Comparison of ENCODE assay signal across 1 cellular context in genomic region chr15:63514533-63514943, GRCh38.
TF ChIP-seq lines count a peak whose summit lies in the region.

No MANE protein-coding gene starts in this region.

TF ChIP-seq in HCT116, 20 proteins besides CTCF, POLR2A, EP300 and RAD21 (continued from another document):
- TF ChIP-seq REST (IDR thresholded peaks at IDR 0.05; ENCODE audit: low read depth) (no peak), POLR2AphosphoS5 (IDR thresholded peaks at IDR 0.05; ENCODE audit: low read depth, low read length) (0 out of 2 replicates have a peak, but pooled peaks have one; percentile 15), ELF1 (IDR thresholded peaks at IDR 0.05; ENCODE audit: borderline replicate concordance, low read depth) (0 out of 2 replicates have a peak, but pooled peaks have one; percentile 33), EGR1 (IDR thresholded peaks at IDR 0.05; ENCODE audit: low read depth) (no peak), FOSL1 (IDR thresholded peaks at IDR 0.05; ENCODE audit: low read depth) (peak; percentile 51), ZFX (IDR thresholded peaks at IDR 0.05) (no peak), TCF7L2 (IDR thresholded peaks at IDR 0.05; ENCODE audit: borderline replicate concordance, extremely low read depth, insufficient read depth, insufficient read length) (peak; percentile 69), ATF3 (IDR thresholded peaks at IDR 0.05) (peak; percentile 42; the same call in 1 of the 2 replicates)
TF ChIP-seq in HCT116: peak in this region for 9.
